ENCODE assay signal across 32 cellular contexts in the genomic region with DNA sequence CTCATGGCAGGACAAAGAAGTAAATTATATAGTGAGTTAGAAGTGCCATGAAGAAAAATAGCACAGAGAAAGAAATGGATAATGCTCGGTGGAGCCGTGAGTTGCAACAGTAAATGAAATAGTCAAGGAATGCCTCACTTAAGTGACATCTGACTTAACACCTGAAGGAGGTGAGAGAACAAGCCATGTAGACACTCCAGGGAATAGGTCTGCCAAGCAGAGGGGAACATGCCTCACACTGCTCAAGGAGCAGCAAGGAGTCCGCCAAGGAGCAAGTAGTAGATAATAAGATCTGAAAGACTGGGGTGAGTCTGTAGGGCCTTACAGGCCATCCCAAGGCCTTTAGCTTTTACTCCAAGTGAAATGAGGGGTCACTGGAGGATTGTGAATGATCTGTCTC.
"Had no signal": no experiment of that assay in that cellular context is flagged by ENCODE, and none has a peak within 500 bp of the region (broad histone marks: within the 10 kb centered on the region; RNA-seq: fewer than 3 reads in every experiment).

No MANE protein-coding gene starts in this region.

- H3K4me3 Mint-ChIP-seq: activated CD4-positive, alpha-beta memory T cell treated with anti-CD3 and anti-CD28 coated beads, Interleukin-2, amount 10 ng/mL, durations not matched to agents 7 days and 5 days; activated CD4-positive, alpha-beta T cell treated with anti-CD3 and anti-CD28 coated beads, Interleukin-2, amount 10 ng/mL, durations not matched to agents 7 days and 5 days; activated naive CD8-positive, alpha-beta T cell; activated T-cell treated with anti-CD3 and anti-CD28 coated beads, Interleukin-2, amount 50 U/mL, for 4 hours; activated T-helper 17 cell treated with anti-CD3 and anti-CD28 coated beads, Interleukin-2, amount 50 U/mL, for 72 hours; effector memory CD8-positive, alpha-beta T cell; T-cell; T-helper 1 cell treated with Interleukin-12 subunit alpha and Interleukin-12 subunit beta and Interleukin-4 antibody, amounts not matched to agents 30 μg/mL and 1 μg/mL, for 36 hours; T-helper 2 cell treated with Interferon-gamma antibody and Interleukin-4, amounts not matched to agents 5 μg/mL and 100 μg/mL, for 36 hours had no signal

- H3K36me3 ChIP-seq: adrenal gland had no signal

- H3K4me3 ChIP-seq: adrenal gland, body of pancreas, esophagus squamous epithelium, gastroesophageal sphincter had no signal

- H3K9me3 ChIP-seq: adrenal gland, body of pancreas, esophagus squamous epithelium, gastroesophageal sphincter had no signal

- H3K27me3 ChIP-seq: adrenal gland, body of pancreas, esophagus squamous epithelium, gastroesophageal sphincter had no signal

- H3K4me1 Mint-ChIP-seq: activated CD4-positive, alpha-beta memory T cell treated with anti-CD3 and anti-CD28 coated beads, Interleukin-2, amount 10 ng/mL, durations not matched to agents 7 days and 5 days; activated CD4-positive, alpha-beta T cell treated with anti-CD3 and anti-CD28 coated beads, Interleukin-2, amount 10 ng/mL, durations not matched to agents 7 days and 5 days had no signal

- ATAC-seq: activated T-cell treated with anti-CD3 and anti-CD28 coated beads, Interleukin-2, amount 50 U/mL, for 4 hours; activated T-helper 17 cell treated with anti-CD3 and anti-CD28 coated beads, Interleukin-2, amount 50 U/mL, for 72 hours; body of pancreas; effector memory CD8-positive, alpha-beta T cell; gastroesophageal sphincter; T-cell had no signal

- H3K27me3 Mint-ChIP-seq: activated CD4-positive, alpha-beta memory T cell treated with anti-CD3 and anti-CD28 coated beads, Interleukin-2, amount 10 ng/mL, durations not matched to agents 7 days and 5 days; activated CD4-positive, alpha-beta T cell treated with anti-CD3 and anti-CD28 coated beads, Interleukin-2, amount 10 ng/mL, durations not matched to agents 7 days and 5 days; activated naive CD8-positive, alpha-beta T cell; activated T-helper 17 cell treated with anti-CD3 and anti-CD28 coated beads, Interleukin-2, amount 50 U/mL, for 72 hours; effector memory CD8-positive, alpha-beta T cell; T-cell had no signal

- H3K9me3 Mint-ChIP-seq: activated CD4-positive, alpha-beta memory T cell treated with anti-CD3 and anti-CD28 coated beads, Interleukin-2, amount 10 ng/mL, durations not matched to agents 7 days and 5 days; activated CD4-positive, alpha-beta T cell treated with anti-CD3 and anti-CD28 coated beads, Interleukin-2, amount 10 ng/mL, durations not matched to agents 7 days and 5 days; activated T-cell treated with anti-CD3 and anti-CD28 coated beads, Interleukin-2, amount 50 U/mL, for 4 hours; activated T-helper 17 cell treated with anti-CD3 and anti-CD28 coated beads, Interleukin-2, amount 50 U/mL, for 72 hours; effector memory CD8-positive, alpha-beta T cell; T-cell; T-helper 1 cell treated with Interleukin-12 subunit alpha and Interleukin-12 subunit beta and Interleukin-4 antibody, amounts not matched to agents 30 μg/mL and 1 μg/mL, for 36 hours; T-helper 2 cell treated with Interferon-gamma antibody and Interleukin-4, amounts not matched to agents 5 μg/mL and 100 μg/mL, for 36 hours had no signal

- H3K27ac Mint-ChIP-seq: activated CD4-positive, alpha-beta memory T cell treated with anti-CD3 and anti-CD28 coated beads, Interleukin-2, amount 10 ng/mL, durations not matched to agents 7 days and 5 days; activated CD4-positive, alpha-beta T cell treated with anti-CD3 and anti-CD28 coated beads, Interleukin-2, amount 10 ng/mL, durations not matched to agents 7 days and 5 days; activated naive CD8-positive, alpha-beta T cell; activated T-helper 17 cell treated with anti-CD3 and anti-CD28 coated beads, Interleukin-2, amount 50 U/mL, for 72 hours; effector memory CD8-positive, alpha-beta T cell; T-cell; T-helper 1 cell treated with Interleukin-12 subunit alpha and Interleukin-12 subunit beta and Interleukin-4 antibody, amounts not matched to agents 30 μg/mL and 1 μg/mL, for 36 hours; T-helper 2 cell treated with Interferon-gamma antibody and Interleukin-4, amounts not matched to agents 5 μg/mL and 100 μg/mL, for 36 hours had no signal

- H3K4me1 ChIP-seq: body of pancreas, esophagus squamous epithelium had no signal

- DNase-seq: activated CD4-positive, alpha-beta memory T cell treated with anti-CD3 and anti-CD28 coated beads, Interleukin-2, amount 10 ng/mL, durations not matched to agents 7 days and 5 days; activated CD4-positive, alpha-beta T cell treated with anti-CD3 and anti-CD28 coated beads for 1 hour; activated CD4-positive, alpha-beta T cell treated with anti-CD3 and anti-CD28 coated beads for 4 hours; activated CD4-positive, alpha-beta T cell treated with anti-CD3 and anti-CD28 coated beads, Interleukin-2, amount 10 ng/mL, durations not matched to agents 7 days and 5 days; activated CD4-positive, alpha-beta T cell treated with anti-CD3 and anti-CD28 coated beads, Interleukin-2, amount 50 U/mL, for 4 hours; activated CD8-positive, alpha-beta memory T cell treated with anti-CD3 and anti-CD28 coated beads, Interleukin-2, amount 50 U/mL, for 48 hours; activated effector memory CD4-positive, alpha-beta T cell treated with Interleukin-2 at 50 U/mL for 16 hours; activated gamma-delta T cell treated with Interleukin-2 at 50 U/mL for 16 hours; activated naive CD4-positive, alpha-beta T cell treated with anti-CD3 and anti-CD28 coated beads, Interleukin-2, amount 50 U/mL, for 16 hours; activated naive CD4-positive, alpha-beta T cell treated with Interleukin-2 at 50 U/mL for 16 hours; activated T-cell treated with anti-CD3 and anti-CD28 coated beads for 4 hours; activated T-cell treated with anti-CD3 and anti-CD28 coated beads, Interleukin-2, amount 50 U/mL, for 4 hours; adrenal gland; amygdala; aorta; body of pancreas; caudate nucleus; cortex of kidney; dermis blood vessel endothelial cell; effector CD4-positive, alpha-beta T cell; effector memory CD8-positive, alpha-beta T cell; esophagus squamous epithelium; foreskin melanocyte; SW 1271; T-cell; T1000 had no signal

- H3K27ac ChIP-seq: adrenal gland, body of pancreas, epithelial cell of prostate, esophagus squamous epithelium, gastroesophageal sphincter had no signal
